Comparison of ENCODE assay signal across 8 cellular contexts in the genomic region with DNA sequence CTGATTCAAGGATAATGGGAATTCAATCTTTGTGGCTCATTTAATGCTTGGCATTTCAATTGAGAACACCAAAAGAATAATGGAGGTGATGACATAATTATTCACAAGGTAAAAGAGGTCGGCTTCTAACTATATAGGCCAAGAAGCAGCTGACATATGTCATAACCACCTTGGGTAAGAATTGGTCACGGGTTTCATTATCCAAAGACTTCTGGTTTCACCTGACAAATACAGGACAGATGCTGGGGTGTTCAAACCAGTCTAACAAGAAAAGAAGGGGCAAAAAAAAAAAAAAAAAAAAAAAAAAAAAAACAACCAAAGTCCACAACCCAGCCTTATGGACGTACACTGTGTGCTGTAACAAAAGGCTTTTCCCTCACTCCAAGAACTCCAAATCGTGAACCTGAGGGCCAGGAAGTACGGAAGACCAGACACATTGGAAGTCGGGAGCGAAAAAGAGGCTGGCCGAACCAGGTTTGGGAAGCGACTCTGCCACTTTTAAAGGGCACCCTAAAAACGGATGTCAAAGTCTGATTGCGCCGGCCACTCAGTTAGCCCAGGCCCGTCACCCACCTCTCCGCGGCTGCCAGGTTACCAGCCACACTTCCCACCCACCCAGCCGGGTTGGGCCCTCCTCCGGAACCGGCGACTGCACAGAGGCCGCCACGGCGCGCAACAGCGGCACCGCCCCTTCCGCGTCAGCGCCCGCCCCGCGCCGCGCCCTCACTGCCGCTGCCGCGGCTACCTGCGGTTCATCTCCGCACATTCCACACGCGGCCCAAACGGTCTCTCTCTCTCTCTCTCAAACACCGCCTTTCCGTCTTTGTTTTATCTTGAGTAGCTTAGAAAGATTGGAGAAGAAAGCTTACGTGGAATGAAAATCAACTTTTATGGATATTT. TPM values are rescaled to one million over a fixed set of nuclear protein-coding genes. Genes with fewer than 3 reads are reported as not detected.
A peak's percentile ranks its signal among the peaks of the same experiment; 100 is the strongest.
DNase-seq lines count a peak whose midpoint lies in the region; TF ChIP-seq lines count a peak whose summit lies in the region.

A gene with protein sequence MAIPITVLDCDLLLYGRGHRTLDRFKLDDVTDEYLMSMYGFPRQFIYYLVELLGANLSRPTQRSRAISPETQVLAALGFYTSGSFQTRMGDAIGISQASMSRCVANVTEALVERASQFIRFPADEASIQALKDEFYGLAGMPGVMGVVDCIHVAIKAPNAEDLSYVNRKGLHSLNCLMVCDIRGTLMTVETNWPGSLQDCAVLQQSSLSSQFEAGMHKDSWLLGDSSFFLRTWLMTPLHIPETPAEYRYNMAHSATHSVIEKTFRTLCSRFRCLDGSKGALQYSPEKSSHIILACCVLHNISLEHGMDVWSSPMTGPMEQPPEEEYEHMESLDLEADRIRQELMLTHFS (minus strand): TSS at position 677 of the 900 bp plus-strand sequence. CDS start 990 bp downstream, outside the sequence.

- WGBS in SK-N-SH (ENCODE audit: low lambda C conversion rate) = 2% methylated on average over 23 of the region's 44 CpGs
- WGBS in thymus = 2% methylated on average over 44 of the region's 44 CpGs

- H3K79me2 ChIP-seq in SK-N-SH (ENCODE audit: insufficient read depth) = peaks cover 72% of the 10 kb centered on the region

- H3F3A ChIP-seq in SK-N-SH (replicated peaks; ENCODE audit: insufficient read depth) = no peaks in the 10 kb centered on the region

- H3K9me3 ChIP-seq in SK-N-SH = no peaks in the 10 kb centered on the region
- peaks cover 1% of the 10 kb centered on the region for H3K9me3 ChIP-seq in thymus (ENCODE audit: control insufficient read depth)

- peak within 1 kb of the TSS; percentile 93 to 94 for H3K27ac ChIP-seq in SK-N-SH (ENCODE audit: low read depth in 2 of 2, low read length in 1 of 2)
- peak within 1 kb of the TSS; percentile 99 for H3K27ac ChIP-seq in thymus (ENCODE audit: low read depth)

- peak within 1 kb of the TSS; percentile 99 for H3K4me3 ChIP-seq in GM06990 (replicated peaks; ENCODE audit: low read depth, low read length)
- H3K4me3 ChIP-seq in HFF-Myc (replicated peaks; ENCODE audit: low read depth, low read length) = peak within 1 kb of the TSS; percentile 77
- H3K4me3 ChIP-seq in SK-N-SH (ENCODE audit: low read depth in 2 of 2, low read length in 1 of 2) = peak within 1 kb of the TSS; percentile 88 to 100
- peak within 1 kb of the TSS; percentile 100 for H3K4me3 ChIP-seq in thymus (ENCODE audit: low read length)

- TF ChIP-seq CTCF in GM06990 (IDR thresholded peaks at IDR 0.05; ENCODE audit: insufficient read depth, low read length, poor library complexity, severe bottlenecking) (no peak), HFF-Myc (IDR thresholded peaks at IDR 0.05; ENCODE audit: low read depth, low read length, missing control alignments) (no peak), SK-N-SH (IDR thresholded peaks at IDR 0.05) (no peak), osteocyte (IDR thresholded peaks at IDR 0.05) (no peak)

- intact Hi-C loops in head of caudate nucleus (cut with DNase I) = loop anchor here (5.0 kb wide), 1 partner anchor 86 kb away; a partner anchor contains a TSS

- peak within 1 kb of the TSS; percentile 92 for H3K4me3 Mint-ChIP-seq in activated naive CD8-positive, alpha-beta T cell
- H3K4me3 Mint-ChIP-seq in osteocyte (ENCODE audit: unreplicated experiment) = peak within 1 kb of the TSS; percentile 90

- no peaks in the 10 kb centered on the region for H4K20me1 ChIP-seq in SK-N-SH (ENCODE audit: insufficient read depth)

- H3K4me1 ChIP-seq in SK-N-SH (ENCODE audit: control insufficient read depth in 1 of 2, insufficient read depth in 2 of 2, low read depth in 1 of 2, low read length in 1 of 2) (peaks cover 6 to 17% of the 10 kb centered on the region in 2 experiments; a peak in 3 of 4 replicates), thymus (ENCODE audit: control insufficient read depth, insufficient read depth, low read length) (peaks cover 14% of the 10 kb centered on the region)

- peaks cover 2% of the 10 kb centered on the region for H3K36me3 Mint-ChIP-seq in activated naive CD8-positive, alpha-beta T cell
- H3K36me3 Mint-ChIP-seq in osteocyte (ENCODE audit: unreplicated experiment) = peaks cover 5% of the 10 kb centered on the region

- H3K36me3 ChIP-seq in GM06990 (ENCODE audit: control insufficient read depth, insufficient read depth, low read length) = no peaks in the 10 kb centered on the region; the same call in none of the 2 replicates
- H3K36me3 ChIP-seq in SK-N-SH (replicated peaks in 1 of 2; ENCODE audit: control insufficient read depth in 1 of 2, insufficient read depth in 2 of 2, low read length in 1 of 2) = peaks cover 5 to 11% of the 10 kb centered on the region in 2 experiments
- peaks cover 10% of the 10 kb centered on the region for H3K36me3 ChIP-seq in thymus (ENCODE audit: control insufficient read depth, insufficient read depth)

- H3K4me2 ChIP-seq in SK-N-SH = peak within 1 kb of the TSS; percentile 84

- H3K27ac Mint-ChIP-seq in activated naive CD8-positive, alpha-beta T cell = peak within 1 kb of the TSS; percentile 99
- H3K27ac Mint-ChIP-seq in osteocyte (ENCODE audit: unreplicated experiment) = peak within 1 kb of the TSS; percentile 99

- peaks cover 40% of the 10 kb centered on the region for H3K4me1 Mint-ChIP-seq in activated naive CD8-positive, alpha-beta T cell (ENCODE audit: low read depth)
- H3K4me1 Mint-ChIP-seq in osteocyte (ENCODE audit: unreplicated experiment) = peaks cover 34% of the 10 kb centered on the region

- peak; percentile 61 to 91; a peak in 3 of 4 replicates for TF ChIP-seq EP300 in SK-N-SH (IDR thresholded peaks at IDR 0.05; ENCODE audit: borderline replicate concordance in 1 of 2, low read depth in 1 of 2, low read length in 1 of 2)

- no peaks in the 10 kb centered on the region for H3K27me3 ChIP-seq in GM06990 (replicated peaks; ENCODE audit: control insufficient read depth, insufficient read depth, low read length)
- H3K27me3 ChIP-seq in SK-N-SH (ENCODE audit: insufficient read depth) = no peaks in the 10 kb centered on the region
- no peaks in the 10 kb centered on the region for H3K27me3 ChIP-seq in thymus (ENCODE audit: control insufficient read depth, insufficient read depth)

- no peaks in the 10 kb centered on the region for H3K9me3 Mint-ChIP-seq in activated naive CD8-positive, alpha-beta T cell (ENCODE audit: low read depth)
- H3K9me3 Mint-ChIP-seq in osteocyte (ENCODE audit: unreplicated experiment) = no peaks in the 10 kb centered on the region

- POLR2A ChIA-PET in SK-N-SH (lab: Yijun Ruan, JAX) = no interaction called here

- CTCF ChIA-PET in SK-N-SH (lab: Yijun Ruan, JAX) = interaction anchor here (0.6 to 4.0 kb wide), 19 partner anchors 9 to 234 kb away, joined by 3 to 18 read pairs (median 5); a partner anchor contains a TSS

- peak within 1 kb of the TSS; percentile 98 for H3K9ac ChIP-seq in SK-N-SH

- TF ChIP-seq RAD21 in SK-N-SH (IDR thresholded peaks at IDR 0.05; ENCODE audit: low read length) = no peak

- DNase-seq in GM06990 (ENCODE audit: extremely low read depth, insufficient read length) = peak; percentile 96
- peak; percentile 40 for DNase-seq in HFF-Myc (ENCODE audit: extremely low read depth, low read depth)
- DNase-seq in MV-4-11 (lab: John Stamatoyannopoulos, UW) = peak; percentile 72
- peak; percentile 94 for DNase-seq in SK-N-SH
- DNase-seq in head of caudate nucleus = peak; percentile 76 to 97 (median 92)
- peak; percentile 96 for DNase-seq in osteocyte (ENCODE audit: extremely low spot score, unreplicated experiment)

- no peaks in the 10 kb centered on the region for H3K9me2 ChIP-seq in SK-N-SH

- H3K27me3 Mint-ChIP-seq in activated naive CD8-positive, alpha-beta T cell = no peaks in the 10 kb centered on the region
- no peaks in the 10 kb centered on the region for H3K27me3 Mint-ChIP-seq in osteocyte (ENCODE audit: unreplicated experiment)

- peak within 1 kb of the TSS; percentile 92 for H2AFZ ChIP-seq in SK-N-SH (ENCODE audit: low read depth)

TF ChIP-seq in SK-N-SH, 30 proteins besides CTCF, POLR2A, EP300 and RAD21 (continues in another document):
- TF ChIP-seq, protein P1, sequence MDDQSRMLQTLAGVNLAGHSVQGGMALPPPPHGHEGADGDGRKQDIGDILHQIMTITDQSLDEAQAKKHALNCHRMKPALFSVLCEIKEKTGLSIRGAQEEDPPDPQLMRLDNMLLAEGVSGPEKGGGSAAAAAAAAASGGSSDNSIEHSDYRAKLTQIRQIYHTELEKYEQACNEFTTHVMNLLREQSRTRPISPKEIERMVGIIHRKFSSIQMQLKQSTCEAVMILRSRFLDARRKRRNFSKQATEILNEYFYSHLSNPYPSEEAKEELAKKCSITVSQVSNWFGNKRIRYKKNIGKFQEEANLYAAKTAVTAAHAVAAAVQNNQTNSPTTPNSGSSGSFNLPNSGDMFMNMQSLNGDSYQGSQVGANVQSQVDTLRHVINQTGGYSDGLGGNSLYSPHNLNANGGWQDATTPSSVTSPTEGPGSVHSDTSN (IDR thresholded peaks at IDR 0.05) = no peak
- TF ChIP-seq RCOR1 (IDR thresholded peaks at IDR 0.05; ENCODE audit: low read length) (no peak), ELF1 (IDR thresholded peaks at IDR 0.05) (peak; percentile 51; the same call in 1 of the 2 replicates), CHD2 (IDR thresholded peaks at IDR 0.05; ENCODE audit: low read length, partially characterized antibody) (peak; percentile 35), POLR2AphosphoS5 (IDR thresholded peaks at IDR 0.05; ENCODE audit: low read depth, low read length) (peak; percentile 84), MXI1 (IDR thresholded peaks at IDR 0.05; ENCODE audit: low read depth, low read length) (peak; percentile 60; the same call in 1 of the 2 replicates), NRF1 (IDR thresholded peaks at IDR 0.05; ENCODE audit: low read depth, low read length) (peak; percentile 32; the same call in 1 of the 2 replicates)

RNA-seq across cellular contexts. Expression of the gene that starts here (rescaled TPM):
- polyA plus RNA-seq in SK-N-SH (2012; rRNA removed) (2.4 and 3.3 TPM in 2 replicates), thymus (3.6 TPM)
- polyA plus RNA-seq in SK-N-SH (2012; cell fraction: cytosol; rRNA removed) = 2.7 and 3.3 TPM in 2 replicates
- 1.5 and 2.3 TPM in 2 replicates for polyA plus RNA-seq in SK-N-SH (2012; cell fraction: nucleus; rRNA removed)
- total RNA-seq in osteocyte = 6.1 and 6.7 TPM in 2 replicates

Comparison
In these comparisons a context has a peak if more than half of its experiments do, and no peak if none do; other contexts are left out.
1. Peak in every context shown above with its lines: DNase-seq, H3K4me3 ChIP-seq and H3K27ac ChIP-seq.
2. DNase-seq: peak in every context shown above with its lines; median percentile 96 in GM06990; 96 in osteocyte; 94 in SK-N-SH; 92 in head of caudate nucleus; 72 in MV-4-11; 40 in HFF-Myc.